In the genomic region with DNA sequence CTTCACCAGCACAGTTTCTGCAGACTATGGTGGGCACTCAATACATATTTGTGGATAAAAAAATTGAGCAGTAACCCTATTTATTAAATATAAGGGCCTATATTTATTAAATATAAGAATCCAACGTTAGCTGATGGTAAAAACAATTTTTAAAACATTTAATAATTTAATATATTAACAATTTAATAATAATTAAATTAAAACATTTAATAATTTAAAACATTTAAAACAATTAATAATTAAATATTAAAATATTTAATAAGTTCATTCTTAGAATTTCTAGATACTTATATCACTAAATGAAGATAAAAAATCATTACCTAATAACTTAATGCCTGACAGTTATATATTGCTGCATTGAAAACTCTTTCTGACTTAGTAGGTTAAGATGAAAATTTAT, we compare ENCODE assay signal across 24 cellular contexts.
"Had no signal": no experiment of that assay in that cellular context is flagged by ENCODE, and none has a peak within 500 bp of the region (broad histone marks: within the 10 kb centered on the region; RNA-seq: fewer than 3 reads in every experiment).

No MANE protein-coding gene starts in this region.

- H3K4me1 ChIP-seq: SJSA1 had no signal

- ATAC-seq: HepG2, Panc1, PC-3, Right ventricle myocardium inferior had no signal

- H3K36me3 ChIP-seq: MG63, SJSA1 had no signal

- DNase-seq: IMR-90, Karpas-422, KG1, MG63, NCI-H1092, NCI-H1105 treated with DMSO at 0.1 percent for 48 hours, NCI-H1417 treated with DMSO at 0.1 percent for 48 hours, NCI-H146, NCI-H1694 treated with DMSO at 0.1 percent for 48 hours, NCI-H1930, NCI-H2081, NCI-H2107, NCI-H2227 treated with DMSO at 0.1 percent for 48 hours, NCI-H524, NCI-H526 treated with DMSO at 0.1 percent for 48 hours, NCI-H748 treated with DMSO at 0.1 percent for 48 hours, PC-3, SHP77 treated with DMSO at 0.1 percent for 48 hours, SW 1271 had no signal

- FAIRE-seq: HepG2 had no signal

- H3K27ac ChIP-seq: SJSA1, SK-N-MC had no signal

- H3K4me3 ChIP-seq: MG63, SJSA1, SK-N-MC had no signal

- H3K9me3 ChIP-seq: MG63, SJSA1 had no signal

- H3K27me3 ChIP-seq: MG63, SJSA1 had no signal
